In the genomic region with DNA sequence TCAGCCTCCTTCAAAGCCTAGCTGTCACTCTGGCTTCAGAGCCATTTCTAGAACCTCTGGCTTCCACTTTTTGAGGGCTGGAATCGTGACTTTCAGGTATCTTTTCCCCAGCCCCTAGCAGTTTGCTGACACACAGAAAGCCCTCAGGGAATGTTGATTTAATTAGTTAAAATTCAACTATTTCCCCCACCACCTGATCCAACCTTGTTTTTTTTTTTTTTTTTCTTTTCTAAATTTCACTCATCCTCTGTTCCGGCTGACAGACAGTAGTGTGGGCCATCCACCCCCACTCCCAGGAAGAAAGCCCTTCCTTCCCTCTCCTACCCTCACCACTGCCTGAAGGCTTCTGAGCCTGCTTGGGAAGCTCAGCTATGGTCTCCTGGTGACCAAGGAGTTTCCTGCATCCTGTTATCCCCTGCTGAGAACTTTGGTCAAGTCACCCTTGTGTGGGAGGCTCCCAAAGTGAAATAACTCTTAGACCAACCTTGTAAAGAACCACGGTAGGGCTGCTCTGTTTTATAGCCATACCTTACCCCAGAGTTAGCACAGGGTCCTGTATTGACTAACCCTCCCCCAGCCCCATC, we compare ENCODE assay signal across 25 cellular contexts. TPM values are rescaled to one million over a fixed set of nuclear protein-coding genes. Genes with fewer than 3 reads are reported as not detected.
"Had no signal": no experiment of that assay in that cellular context is flagged by ENCODE, and none has a peak within 500 bp of the region (broad histone marks: within the 10 kb centered on the region; RNA-seq: fewer than 3 reads in every experiment).

No MANE protein-coding gene starts in this region.

- H3K27ac Mint-ChIP-seq: endodermal cell; memory B cell; stimulated activated naive B cell treated with anti-CD40 and anti-IgM and Interleukin-4, amounts not matched to agents 10 μg/mL and 1 μg/mL and 100 μg/mL, for 72 hours; stimulated activated naive CD8-positive, alpha-beta T cell treated with anti-CD3 and anti-CD28 coated beads, Interleukin-15, amount 100 ng/mL, for 72 hours had no signal

- H3K9me3 Mint-ChIP-seq: endodermal cell; memory B cell; nephron; stimulated activated naive B cell treated with anti-CD40 and anti-IgM and Interleukin-4, amounts not matched to agents 10 μg/mL and 1 μg/mL and 100 μg/mL, for 72 hours; stimulated activated naive CD8-positive, alpha-beta T cell treated with anti-CD3 and anti-CD28 coated beads, Interleukin-15, amount 100 ng/mL, for 72 hours had no signal

- H3K36me3 Mint-ChIP-seq: naive B cell; stimulated activated naive B cell treated with anti-CD40 and anti-IgM and Interleukin-4, amounts not matched to agents 10 μg/mL and 1 μg/mL and 100 μg/mL, for 72 hours had no signal

- H3K4me3 Mint-ChIP-seq: endodermal cell; memory B cell; naive B cell; nephron; stimulated activated naive B cell treated with anti-CD40 and anti-IgM and Interleukin-4, amounts not matched to agents 10 μg/mL and 1 μg/mL and 100 μg/mL, for 72 hours; stimulated activated naive CD8-positive, alpha-beta T cell treated with anti-CD3 and anti-CD28 coated beads, Interleukin-15, amount 100 ng/mL, for 72 hours had no signal

- H3K4me3 ChIP-seq: colonic mucosa, heart left ventricle, left ventricle myocardium inferior, lower lobe of right lung, psoas muscle, sigmoid colon, skin epidermis, testis, tibial nerve had no signal

- ATAC-seq: heart left ventricle; lower lobe of right lung; psoas muscle; stimulated activated naive B cell treated with anti-CD40 and anti-IgM and Interleukin-4, amounts not matched to agents 10 μg/mL and 1 μg/mL and 100 μg/mL, for 72 hours; stimulated activated naive CD8-positive, alpha-beta T cell treated with anti-CD3 and anti-CD28 coated beads, Interleukin-15, amount 100 ng/mL, for 72 hours had no signal

- DNase-seq: colonic mucosa; dermis blood vessel endothelial cell; endodermal cell; erythroblast; foreskin melanocyte; heart left ventricle; hippocampal formation; left ventricle myocardium inferior; lower lobe of right lung; naive B cell; occipital lobe; psoas muscle; sigmoid colon; stimulated activated CD4-positive, alpha-beta T cell treated with anti-CD3 and anti-CD28 coated beads, Interleukin-2, amount 100 ng/mL, for 24 hours; stimulated activated CD4-positive, alpha-beta T cell treated with anti-CD3 and anti-CD28 coated beads, Interleukin-4, amount 100 ng/mL, for 4 hours; stimulated activated naive B cell treated with anti-CD40 and anti-IgM and Interleukin-4, amounts not matched to agents 10 μg/mL and 1 μg/mL and 100 μg/mL, for 72 hours; stimulated activated naive CD8-positive, alpha-beta T cell treated with anti-CD3 and anti-CD28 coated beads, Interleukin-15, amount 100 ng/mL, for 72 hours; testis had no signal

- H3K4me1 Mint-ChIP-seq: endodermal cell; memory B cell; naive B cell; nephron; stimulated activated naive B cell treated with anti-CD40 and anti-IgM and Interleukin-4, amounts not matched to agents 10 μg/mL and 1 μg/mL and 100 μg/mL, for 72 hours; stimulated activated naive CD8-positive, alpha-beta T cell treated with anti-CD3 and anti-CD28 coated beads, Interleukin-15, amount 100 ng/mL, for 72 hours had no signal

- H3K36me3 ChIP-seq: colonic mucosa, heart left ventricle, left ventricle myocardium inferior, lower lobe of right lung, sigmoid colon, tibial nerve had no signal

- FAIRE-seq: endothelial cell of umbilical vein had no signal

- H3K4me1 ChIP-seq: colonic mucosa, heart left ventricle, left ventricle myocardium inferior, lower lobe of right lung, psoas muscle, sigmoid colon, testis, tibial nerve had no signal

- H3K27ac ChIP-seq: colonic mucosa, heart left ventricle, left ventricle myocardium inferior, lower lobe of right lung, psoas muscle, sigmoid colon, skin epidermis, testis, tibial nerve had no signal

- H3K27me3 ChIP-seq: colonic mucosa, testis, tibial nerve had no signal

- H3K9me3 ChIP-seq: colonic mucosa, heart left ventricle, lower lobe of right lung, psoas muscle, sigmoid colon, testis, tibial nerve had no signal

RNA-seq across cellular contexts. Expression of gene KCNJ6, which starts 29.4 kb away (rescaled TPM):
- total RNA-seq: endothelial cell of umbilical vein, heart left ventricle, left ventricle myocardium inferior, psoas muscle, subcutaneous adipose tissue, tibial nerve, ureter had no signal
